Comparison of ENCODE assay signal across 8 cellular contexts in the genomic region with DNA sequence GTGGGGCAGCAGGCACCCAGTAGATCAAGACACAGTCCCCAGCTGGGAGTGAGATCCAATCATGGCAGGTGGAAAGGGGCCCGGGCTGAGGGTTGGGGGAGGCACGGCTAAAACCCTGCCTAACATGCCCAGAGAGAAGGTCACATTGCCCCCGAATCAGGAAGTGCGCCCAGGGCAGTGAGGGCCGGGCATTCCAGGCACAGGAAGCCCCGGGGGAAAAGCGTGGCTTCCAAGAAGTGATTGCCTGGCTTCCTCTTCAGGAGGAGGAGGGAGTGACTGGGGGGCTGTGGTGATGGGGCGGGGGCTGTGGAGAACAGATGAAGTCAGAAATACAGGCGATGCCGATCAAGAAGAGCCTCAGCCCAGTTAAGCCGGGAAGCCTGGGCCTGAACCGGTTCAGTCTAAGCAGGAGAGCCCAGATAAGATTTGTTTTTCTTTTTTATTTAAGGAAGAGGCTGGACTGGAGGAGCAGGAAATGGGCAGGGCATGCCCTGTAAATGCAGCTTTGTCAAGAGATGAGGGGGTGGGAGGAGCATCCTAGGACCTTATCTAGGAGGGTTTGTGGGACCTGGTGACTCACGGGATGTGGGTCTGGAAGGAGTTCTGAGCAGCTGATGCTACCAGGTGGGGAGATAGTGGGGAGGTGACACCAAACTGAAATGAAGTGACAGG.
DNase-seq lines count a peak whose midpoint lies in the region; ATAC-seq and TF ChIP-seq lines count a peak whose summit lies in the region.

No MANE protein-coding gene starts in this region.

- H3K27ac ChIP-seq in dorsolateral prefrontal cortex: peak overlapping the region in 51 of 59 donors; percentile 7 to 89 (median 70)
- peak overlapping the region; percentile 59 to 67 for H3K27ac ChIP-seq in mucosa of rectum (ENCODE audit: low read depth in 2 of 2, low read length in 2 of 2)
- H3K27ac ChIP-seq in stomach: peak overlapping the region; percentile 60 to 89 (median 85)

- POLR2A ChIA-PET in activated CD4-positive, alpha-beta T cell treated with anti-CD3 and anti-CD28 coated beads, Interleukin-2, amount 10 ng/mL, durations not matched to agents 7 days and 5 days (lab: Charles Lee): interaction anchor here (0.9 kb wide), 1 partner anchor 10 kb away, joined by 3 read pairs; no protein-coding TSS in a partner anchor

- peaks cover 8% of the 10 kb centered on the region in 2 donors for H3K4me1 ChIP-seq in mucosa of rectum (ENCODE audit: control insufficient read depth in 2 of 2, insufficient read depth in 2 of 2, low read length in 2 of 2)
- peaks cover 12 to 50% (median 28%) of the 10 kb centered on the region in 4 donors for H3K4me1 ChIP-seq in stomach

- ATAC-seq in HG02970 (IDR thresholded peaks at IDR 0.05; ENCODE audit: low FRiP score, unreplicated experiment): no peak
- no peak for ATAC-seq in HG03045 (IDR thresholded peaks at IDR 0.05; ENCODE audit: unreplicated experiment)

- peaks cover 36% of the 10 kb centered on the region for H3K9me3 Mint-ChIP-seq in activated CD4-positive, alpha-beta T cell treated with anti-CD3 and anti-CD28 coated beads, Interleukin-2, amount 10 ng/mL, durations not matched to agents 7 days and 5 days

- H3K36me3 ChIP-seq in mucosa of rectum (ENCODE audit: control insufficient read depth in 2 of 2, insufficient read depth in 2 of 2, low read length in 2 of 2) (no peaks in the 10 kb centered on the region), stomach (no peaks in the 10 kb centered on the region)

- H3K27ac Mint-ChIP-seq in activated CD4-positive, alpha-beta T cell treated with anti-CD3 and anti-CD28 coated beads, Interleukin-2, amount 10 ng/mL, durations not matched to agents 7 days and 5 days: peak overlapping the region; percentile 92

- TF ChIP-seq CTCF in dorsolateral prefrontal cortex (IDR thresholded peaks at IDR 0.05 in 54 of 56, conservative IDR thresholded peaks at IDR 0.05 in 2 of 56; ENCODE audit: low read depth in 1 of 56, partially characterized antibody in 56 of 56): no peak
- TF ChIP-seq CTCF in stomach (IDR thresholded peaks at IDR 0.05): no peak

- peak; percentile 94 for DNase-seq in ELR (ENCODE audit: low read depth)
- DNase-seq in HT-29 (ENCODE audit: low spot score): peak; percentile 85
- peak; percentile 84 for DNase-seq in activated CD4-positive, alpha-beta T cell treated with anti-CD3 and anti-CD28 coated beads, Interleukin-2, amount 10 ng/mL, durations not matched to agents 7 days and 5 days
- DNase-seq in dorsolateral prefrontal cortex: peak in 2 of 10 donors; percentile 25 to 51
- DNase-seq in stomach: peak; percentile 42

- H3K36me3 Mint-ChIP-seq in activated CD4-positive, alpha-beta T cell treated with anti-CD3 and anti-CD28 coated beads, Interleukin-2, amount 10 ng/mL, durations not matched to agents 7 days and 5 days (ENCODE audit: low read depth): peaks cover 39% of the 10 kb centered on the region

- H3K4me3 ChIP-seq in dorsolateral prefrontal cortex: no peak overlapping the region
- H3K4me3 ChIP-seq in mucosa of rectum (ENCODE audit: low read length in 2 of 2): peak overlapping the region in 1 of 2 donors; percentile 7
- no peak overlapping the region for H3K4me3 ChIP-seq in stomach

- no peak for TF ChIP-seq POLR2A in stomach (IDR thresholded peaks at IDR 0.05)

- H3K4me3 Mint-ChIP-seq in activated CD4-positive, alpha-beta T cell treated with anti-CD3 and anti-CD28 coated beads, Interleukin-2, amount 10 ng/mL, durations not matched to agents 7 days and 5 days: peak overlapping the region; percentile 28

- WGBS in stomach, 5 donors: 18 to 52% (median 24%) methylated on average over 12 to 13 of the region's 13 CpGs

- H3K9me3 ChIP-seq in mucosa of rectum (ENCODE audit: control insufficient read depth in 2 of 2, low read length in 2 of 2) (peaks cover 5 to 12% of the 10 kb centered on the region in 2 donors), stomach (peaks cover 9 to 28% (median 17%) of the 10 kb centered on the region in 4 donors)

- peaks cover 37% of the 10 kb centered on the region for H3K4me1 Mint-ChIP-seq in activated CD4-positive, alpha-beta T cell treated with anti-CD3 and anti-CD28 coated beads, Interleukin-2, amount 10 ng/mL, durations not matched to agents 7 days and 5 days

- CTCF ChIA-PET in activated CD4-positive, alpha-beta T cell treated with anti-CD3 and anti-CD28 coated beads, Interleukin-2, amount 10 ng/mL, durations not matched to agents 7 days and 5 days (lab: Charles Lee): interaction anchor here (0.7 to 3.9 kb wide), 13 partner anchors 8 to 53 kb away, joined by 3 to 14 read pairs (median 4); no protein-coding TSS in a partner anchor

- H3K27me3 Mint-ChIP-seq in activated CD4-positive, alpha-beta T cell treated with anti-CD3 and anti-CD28 coated beads, Interleukin-2, amount 10 ng/mL, durations not matched to agents 7 days and 5 days: no peaks in the 10 kb centered on the region

- TF ChIP-seq EP300 in stomach (IDR thresholded peaks at IDR 0.05): no peak

- intact Hi-C loops in dorsolateral prefrontal cortex (cut with DNase I) (no loop called here), stomach (cut with DNase I; ENCODE audit: low total_unique reads) (no loop called here)

- H3K9ac ChIP-seq in mucosa of rectum (ENCODE audit: low read depth in 1 of 2, low read length in 2 of 2): no peak overlapping the region

- no peaks in the 10 kb centered on the region for H3K27me3 ChIP-seq in dorsolateral prefrontal cortex
- H3K27me3 ChIP-seq in mucosa of rectum (ENCODE audit: control insufficient read depth in 2 of 2, insufficient read depth in 2 of 2, low read length in 2 of 2): no peaks in the 10 kb centered on the region
- H3K27me3 ChIP-seq in stomach: no peaks in the 10 kb centered on the region
